Comparison of ENCODE assay signal across 8 cellular contexts in the genomic region with DNA sequence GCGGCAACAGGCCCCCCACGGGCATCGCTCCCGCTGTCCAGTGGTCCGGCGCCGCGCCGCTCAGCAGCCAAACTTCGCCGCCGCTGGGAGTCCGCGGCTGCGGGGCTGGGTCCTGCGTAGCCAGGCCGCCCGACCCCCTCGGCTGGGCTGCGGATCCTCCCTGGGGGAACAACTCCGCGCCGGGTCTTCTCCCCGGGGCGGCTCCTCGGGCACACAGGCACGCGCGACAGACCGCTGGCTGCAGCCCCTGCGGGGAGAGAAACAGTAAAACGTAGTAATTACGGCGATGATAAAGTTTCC. TPM values are rescaled to one million over a fixed set of nuclear protein-coding genes. Genes with fewer than 3 reads are reported as not detected.
DNase-seq lines count a peak whose midpoint lies in the region; ATAC-seq, FAIRE-seq and TF ChIP-seq lines count a peak whose summit lies in the region.

No MANE protein-coding gene starts in this region.

- no CpG with 5 or more reads among the region's 34 CpGs for WGBS in A549 (ENCODE audit: missing lambda C conversion rate)

- H3K9ac ChIP-seq in HUES6 (ENCODE audit: low read length): peak overlapping the region; percentile 72

- H3K4me1 ChIP-seq in A549 (peaks cover 17% of the 10 kb centered on the region; the same call in 2 of the 3 replicates), HUES6 (ENCODE audit: control insufficient read depth, insufficient read depth, low read length) (peaks cover 27% of the 10 kb centered on the region)

- POLR2A ChIA-PET in A549 (lab: Yijun Ruan, JAX): no interaction called here

- H3K4me1 Mint-ChIP-seq in mesothelial cell of epicardium: peaks cover 59% of the 10 kb centered on the region

- peaks cover 8% of the 10 kb centered on the region for H3K36me3 Mint-ChIP-seq in mesothelial cell of epicardium

- H3K4me3 ChIP-seq in A549 (peak overlapping the region; percentile 51), HUES6 (ENCODE audit: low read depth, low read length) (peak overlapping the region; percentile 98), choroid plexus epithelial cell (ENCODE audit: low read depth, low read length) (peak overlapping the region; percentile 82)

- peak overlapping the region; percentile 82 for H3K4me3 Mint-ChIP-seq in mesothelial cell of epicardium

- H3K27me3 ChIP-seq in HUES6 (ENCODE audit: control insufficient read depth, insufficient read depth, low read length): peaks cover 39% of the 10 kb centered on the region

- H3K27ac Mint-ChIP-seq in mesothelial cell of epicardium: peak overlapping the region; percentile 12

- H3K27me3 Mint-ChIP-seq in mesothelial cell of epicardium (ENCODE audit: low read depth): no peaks in the 10 kb centered on the region

- no peaks in the 10 kb centered on the region for H3K9me3 Mint-ChIP-seq in mesothelial cell of epicardium

- no peak for TF ChIP-seq EP300 in A549 (IDR thresholded peaks at IDR 0.05)

- TF ChIP-seq POLR2A in A549 (IDR thresholded peaks at IDR 0.05; ENCODE audit: low read length): no peak

- no peaks in the 10 kb centered on the region for H3K36me3 ChIP-seq in HUES6 (ENCODE audit: control insufficient read depth, insufficient read depth, low read length)

- CTCF ChIA-PET in A549 (lab: Yijun Ruan, JAX): interaction anchor here (1.5 kb wide), 1 partner anchor 11 kb away, joined by 3 read pairs; no protein-coding TSS in a partner anchor

- H3K27ac ChIP-seq in A549 (no peak overlapping the region; a peak in 1 of 6 replicates), HUES6 (ENCODE audit: low read depth, low read length) (peak overlapping the region; percentile 35; the same call in 1 of the 2 replicates)

- ATAC-seq in A549: peak in 1 of 2 experiments; percentile 50; a peak in 3 of 6 replicates
- peak; percentile 2 for ATAC-seq in GM18909 (IDR thresholded peaks at IDR 0.05; ENCODE audit: poor library complexity, unreplicated experiment)

- DNase-seq in A549 (ENCODE audit: low read depth in 1 of 2, low spot score in 1 of 2) (no peak), choroid plexus epithelial cell (ENCODE audit: low read depth) (no peak), mesothelial cell of epicardium (ENCODE audit: low spot score in 2 of 2, unreplicated experiment in 2 of 2) (peak in 1 of 2 experiments; percentile 56), NCI-H146 (lab: John Stamatoyannopoulos, UW) (no peak), H4 (ENCODE audit: low spot score) (no peak), cerebellar nuclear complex (lab: John Stamatoyannopoulos, UW) (no peak)

- H3K4me2 ChIP-seq in A549: peak overlapping the region; percentile 99

- no peak for FAIRE-seq in A549 (lab: Jason Lieb, UNC)

- H3K9me3 ChIP-seq in A549: no peaks in the 10 kb centered on the region
- no peaks in the 10 kb centered on the region for H3K9me3 ChIP-seq in HUES6 (ENCODE audit: control insufficient read depth, insufficient read depth, low read depth, low read length)

- TF ChIP-seq CTCF in A549 (IDR thresholded peaks at IDR 0.05): no peak
- no peak for TF ChIP-seq CTCF in choroid plexus epithelial cell (conservative IDR thresholded peaks at IDR 0.05; ENCODE audit: low read depth, low read length)
- TF ChIP-seq CTCF in mesothelial cell of epicardium (IDR thresholded peaks at IDR 0.05; ENCODE audit: unreplicated experiment): no peak

- no peak for TF ChIP-seq RAD21 in A549 (conservative IDR thresholded peaks at IDR 0.05 in 1 of 2, IDR thresholded peaks at IDR 0.05 in 1 of 2)

TF ChIP-seq in A549, 52 proteins besides CTCF, POLR2A, EP300 and RAD21:
- TF ChIP-seq TFCP2L1 (CRISPR knock-in tag; IDR thresholded peaks at IDR 0.05) (no peak), CEBPB (IDR thresholded peaks at IDR 0.05) (no peak), CHD2 (IDR thresholded peaks at IDR 0.05; ENCODE audit: low read length, partially characterized antibody) (no peak), MYC (IDR thresholded peaks at IDR 0.05; ENCODE audit: borderline replicate concordance, low read length) (no peak), HEYL (CRISPR knock-in tag; IDR thresholded peaks at IDR 0.05) (no peak), JUN (IDR thresholded peaks at IDR 0.05) (no peak), NPAS2 (CRISPR knock-in tag; IDR thresholded peaks at IDR 0.05; ENCODE audit: borderline replicate concordance) (no peak), NR3C1 (IDR thresholded peaks at IDR 0.05) (no peak), FOSL2 (IDR thresholded peaks at IDR 0.05) (no peak), FOSL2 (CRISPR knock-in tag; IDR thresholded peaks at IDR 0.05) (no peak), RFX5 (IDR thresholded peaks at IDR 0.05) (no peak), HDAC2 (IDR thresholded peaks at IDR 0.05) (no peak), NFE2L2 (conservative IDR thresholded peaks at IDR 0.05; ENCODE audit: low read length) (no peak), POLR2AphosphoS2 (conservative IDR thresholded peaks at IDR 0.05; ENCODE audit: low read length) (no peak), EHMT2 (IDR thresholded peaks at IDR 0.05; ENCODE audit: low read depth) (no peak), FOXS1 (CRISPR knock-in tag; IDR thresholded peaks at IDR 0.05) (no peak), RARB (CRISPR knock-in tag; IDR thresholded peaks at IDR 0.05) (no peak), GATA3 (IDR thresholded peaks at IDR 0.05; ENCODE audit: borderline replicate concordance) (no peak), ESRRA (IDR thresholded peaks at IDR 0.05; ENCODE audit: borderline replicate concordance, low read length) (no peak)
- TF ChIP-seq, protein P1, sequence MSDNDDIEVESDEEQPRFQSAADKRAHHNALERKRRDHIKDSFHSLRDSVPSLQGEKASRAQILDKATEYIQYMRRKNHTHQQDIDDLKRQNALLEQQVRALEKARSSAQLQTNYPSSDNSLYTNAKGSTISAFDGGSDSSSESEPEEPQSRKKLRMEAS (IDR thresholded peaks at IDR 0.05): no peak

RNA-seq across cellular contexts. Expression of a gene that starts 0.6 kb away (rescaled TPM):
- polyA plus RNA-seq in A549 (2011; rRNA removed): 0.04 and 0.05 TPM in 2 replicates
- polyA plus RNA-seq in A549 (2012; cell fraction: cytosol; rRNA removed): 0.01 TPM in 2 replicates
- polyA plus RNA-seq in A549 (2012; cell fraction: nucleus; rRNA removed): 0.01 and 0.02 TPM in 2 replicates
- polyA plus RNA-seq in A549 (2017; fragmentation: RNase III; extraction: RNeasy Plus Mini Kit Qiagen cat#74134 plus additional on column Dnase treatment): 0.01 TPM in 2 of 3 replicates, not detected in the other
- polyA minus RNA-seq in A549 (2011; rRNA and poly(A)+ RNA removed): 0.05 TPM in 1 of 2 replicates, not detected in the other
- 46.5 to 51.2 TPM (median 51.1 TPM) in 3 replicates for total RNA-seq in mesothelial cell of epicardium
- total RNA-seq in H4 (2014; rRNA removed; shearing (Covaris generic)): 11.7 and 14.1 TPM in 2 replicates
